Comparison of ENCODE assay signal across 8 cellular contexts in the genomic region with DNA sequence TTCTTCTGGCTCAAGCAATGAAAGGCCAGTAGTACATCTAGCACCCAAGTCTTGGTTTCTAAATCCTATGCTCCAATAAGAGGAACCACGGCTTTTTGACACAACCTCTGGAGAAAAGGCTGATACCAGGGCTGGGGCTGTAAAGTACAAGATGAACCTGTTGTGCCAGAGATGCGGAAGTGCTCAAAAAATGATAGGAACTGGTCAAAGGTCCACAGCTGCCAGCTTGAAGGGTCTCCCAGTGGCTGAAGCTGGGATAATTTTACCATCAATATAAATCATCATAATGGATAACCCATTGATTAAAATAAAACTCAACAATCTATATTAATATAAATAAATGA. TPM values are rescaled to one million over a fixed set of nuclear protein-coding genes. Genes with fewer than 3 reads are reported as not detected.
DNase-seq lines count a peak whose midpoint lies in the region; ATAC-seq and TF ChIP-seq lines count a peak whose summit lies in the region.

No MANE protein-coding gene starts in this region.

- intact Hi-C loops in colonic mucosa (cut with DNase I): no loop called here
- intact Hi-C loops in naive thymus-derived CD4-positive, alpha-beta T cell (cut with micrococcal nuclease): loop anchor here (1.0 to 2.0 kb wide), 3 partner anchors 38 to 605 kb away; partner anchors contain the start of gene ECT2 (in 2 of the 2)
- intact Hi-C loops in sciatic nerve (cut with DNase I): no loop called here

- H3K27me3 ChIP-seq in OCI-LY1 (ENCODE audit: insufficient read depth, low read length) (no peaks in the 10 kb centered on the region), colonic mucosa (no peaks in the 10 kb centered on the region)
- no peaks in the 10 kb centered on the region for H3K27me3 ChIP-seq in naive thymus-derived CD4-positive, alpha-beta T cell (ENCODE audit: control insufficient read depth in 2 of 2, insufficient read depth in 2 of 2, low read length in 2 of 2)

- H3K36me3 ChIP-seq in OCI-LY1 (ENCODE audit: insufficient read depth, low read length): no peaks in the 10 kb centered on the region
- no peaks in the 10 kb centered on the region for H3K36me3 ChIP-seq in colonic mucosa
- H3K36me3 ChIP-seq in naive thymus-derived CD4-positive, alpha-beta T cell (ENCODE audit: control insufficient read depth in 2 of 3, insufficient read depth in 3 of 3, low read length in 3 of 3): no peaks in the 10 kb centered on the region

- H3K27ac ChIP-seq in OCI-LY1 (ENCODE audit: low read depth, low read length, poor library complexity, severe bottlenecking) (no peak overlapping the region), colonic mucosa (peak overlapping the region; percentile 88)
- H3K27ac ChIP-seq in naive thymus-derived CD4-positive, alpha-beta T cell (ENCODE audit: low read depth, low read length): peak overlapping the region; percentile 45

- peak; percentile 74 for DNase-seq in ACHN
- peak; percentile 65 for DNase-seq in colonic mucosa
- no peak for DNase-seq in naive thymus-derived CD4-positive, alpha-beta T cell
- DNase-seq in sciatic nerve (ENCODE audit: low spot score): no peak
- no peak for DNase-seq in islet precursor cell

- TF ChIP-seq CTCF in OCI-LY1 (IDR thresholded peaks at IDR 0.05; ENCODE audit: low read length) (no peak), colonic mucosa (IDR thresholded peaks at IDR 0.05) (no peak)

- H3K4me3 Mint-ChIP-seq in naive thymus-derived CD4-positive, alpha-beta T cell: peak overlapping the region; percentile 93 to 98 (median 97)

- POLR2A ChIA-PET in naive thymus-derived CD4-positive, alpha-beta T cell (lab: Charles Lee): no interaction called here

- no peaks in the 10 kb centered on the region for H4K20me1 ChIP-seq in OCI-LY1 (ENCODE audit: insufficient read depth, low read length)

- H3F3A ChIP-seq in OCI-LY1 (ENCODE audit: insufficient read depth, low read length): no peaks in the 10 kb centered on the region

- ATAC-seq in GM21360 (IDR thresholded peaks at IDR 0.05; ENCODE audit: unreplicated experiment) (peak; percentile 2), HG02970 (IDR thresholded peaks at IDR 0.05; ENCODE audit: low FRiP score, unreplicated experiment) (no peak), sciatic nerve (no peak)
- ATAC-seq in naive thymus-derived CD4-positive, alpha-beta T cell: peak; percentile 15

- peak overlapping the region; percentile 67 for H2AFZ ChIP-seq in OCI-LY1 (ENCODE audit: low read length)

- peaks cover 0 to 17% (median 0%) of the 10 kb centered on the region in 5 donors for H3K27me3 Mint-ChIP-seq in naive thymus-derived CD4-positive, alpha-beta T cell

- H3K4me1 ChIP-seq in OCI-LY1 (ENCODE audit: insufficient read depth, low read length, severe bottlenecking) (peaks cover 24% of the 10 kb centered on the region), colonic mucosa (no peaks in the 10 kb centered on the region)
- peaks cover 5 to 13% of the 10 kb centered on the region in 2 donors for H3K4me1 ChIP-seq in naive thymus-derived CD4-positive, alpha-beta T cell (ENCODE audit: control insufficient read depth in 2 of 2, insufficient read depth in 2 of 2, low read length in 2 of 2)

- H3K4me1 Mint-ChIP-seq in naive thymus-derived CD4-positive, alpha-beta T cell: peaks cover 12 to 26% (median 21%) of the 10 kb centered on the region in 7 donors

- in situ Hi-C loops in ACHN (cut with HindIII; ENCODE audit: low pct_ligation_motif_present, low pct_unique_long_range_greater_than_20kb, low sequenced_read_pairs): no loop called here

- H3K9me3 ChIP-seq in OCI-LY1 (ENCODE audit: low read length) (no peaks in the 10 kb centered on the region), colonic mucosa (no peaks in the 10 kb centered on the region)
- no peaks in the 10 kb centered on the region for H3K9me3 ChIP-seq in naive thymus-derived CD4-positive, alpha-beta T cell (ENCODE audit: control insufficient read depth in 2 of 3, low read length in 3 of 3)

- CTCF ChIA-PET in naive thymus-derived CD4-positive, alpha-beta T cell (lab: Charles Lee): no interaction called here

- H3K4me2 ChIP-seq in OCI-LY1 (ENCODE audit: low read length): peak overlapping the region; percentile 65

- no peaks in the 10 kb centered on the region for H3K9me3 Mint-ChIP-seq in naive thymus-derived CD4-positive, alpha-beta T cell

- H3K79me2 ChIP-seq in OCI-LY1 (ENCODE audit: insufficient read depth, low read length): no peaks in the 10 kb centered on the region

- H3K4me3 ChIP-seq in OCI-LY1 (ENCODE audit: low read depth, low read length, poor library complexity, severe bottlenecking) (peak overlapping the region; percentile 76), colonic mucosa (peak overlapping the region; percentile 74)
- H3K4me3 ChIP-seq in naive thymus-derived CD4-positive, alpha-beta T cell (ENCODE audit: low read length): peak overlapping the region; percentile 90

- peak overlapping the region; percentile 73 for H3K9ac ChIP-seq in OCI-LY1 (ENCODE audit: low read length)
- peak overlapping the region; percentile 52 to 88 for H3K9ac ChIP-seq in colonic mucosa (ENCODE audit: low read depth in 2 of 2, low read length in 2 of 2)

- H3K27ac Mint-ChIP-seq in naive thymus-derived CD4-positive, alpha-beta T cell: peak overlapping the region in 6 of 9 donors; percentile 53 to 91 (median 86)

- H3K36me3 Mint-ChIP-seq in naive thymus-derived CD4-positive, alpha-beta T cell: no peaks in the 10 kb centered on the region

- no peaks in the 10 kb centered on the region for H3K9me2 ChIP-seq in OCI-LY1 (ENCODE audit: low read depth, low read length)

RNA-seq across cellular contexts. Expression of gene NCEH1, which starts 0.6 kb away (rescaled TPM):
- total RNA-seq in colonic mucosa (10 to 100 TPM; 36.1 to 42.2 TPM), sciatic nerve (10.1 TPM)
- total RNA-seq in naive thymus-derived CD4-positive, alpha-beta T cell: 1 to 10 TPM; 3.2 to 8.9 (median 4.8) TPM
- polyA plus RNA-seq in naive thymus-derived CD4-positive, alpha-beta T cell: 1 to 10 TPM; 1.2 to 2.9 TPM

RNA-seq across cellular contexts. Expression of gene ECT2, which starts 39.1 kb away (rescaled TPM):
- total RNA-seq in colonic mucosa: 10 to 100 TPM; 36.3 to 58.1 TPM
- 10 to 100 TPM in 1 of 5 experiments, 1 to 10 TPM in 4; 1.3 to 41.2 (median 2.1) TPM for total RNA-seq in naive thymus-derived CD4-positive, alpha-beta T cell
- polyA plus RNA-seq in naive thymus-derived CD4-positive, alpha-beta T cell: 1 to 10 TPM; 1.3 to 1.6 TPM
- total RNA-seq in sciatic nerve: 11.9 TPM

Comparison
In these comparisons a context has a peak if more than half of its experiments do, and no peak if none do; other contexts are left out.
1. DNase-seq: peak in ACHN (single experiment) and colonic mucosa (single experiment); none in naive thymus-derived CD4-positive, alpha-beta T cell (0 of 9), sciatic nerve (single experiment) and islet precursor cell (single experiment).
2. ATAC-seq: peak in GM21360 (single experiment) and naive thymus-derived CD4-positive, alpha-beta T cell (single experiment); none in HG02970 (single experiment) and sciatic nerve (single experiment).
3. intact Hi-C loops: an anchor here in naive thymus-derived CD4-positive, alpha-beta T cell (1.0 to 2.0 kb wide); none called in colonic mucosa and sciatic nerve.
4. Peak in every context shown above with its lines, with median percentiles within 50 percentile points of each other: H3K4me3 ChIP-seq.